In the genomic region with DNA sequence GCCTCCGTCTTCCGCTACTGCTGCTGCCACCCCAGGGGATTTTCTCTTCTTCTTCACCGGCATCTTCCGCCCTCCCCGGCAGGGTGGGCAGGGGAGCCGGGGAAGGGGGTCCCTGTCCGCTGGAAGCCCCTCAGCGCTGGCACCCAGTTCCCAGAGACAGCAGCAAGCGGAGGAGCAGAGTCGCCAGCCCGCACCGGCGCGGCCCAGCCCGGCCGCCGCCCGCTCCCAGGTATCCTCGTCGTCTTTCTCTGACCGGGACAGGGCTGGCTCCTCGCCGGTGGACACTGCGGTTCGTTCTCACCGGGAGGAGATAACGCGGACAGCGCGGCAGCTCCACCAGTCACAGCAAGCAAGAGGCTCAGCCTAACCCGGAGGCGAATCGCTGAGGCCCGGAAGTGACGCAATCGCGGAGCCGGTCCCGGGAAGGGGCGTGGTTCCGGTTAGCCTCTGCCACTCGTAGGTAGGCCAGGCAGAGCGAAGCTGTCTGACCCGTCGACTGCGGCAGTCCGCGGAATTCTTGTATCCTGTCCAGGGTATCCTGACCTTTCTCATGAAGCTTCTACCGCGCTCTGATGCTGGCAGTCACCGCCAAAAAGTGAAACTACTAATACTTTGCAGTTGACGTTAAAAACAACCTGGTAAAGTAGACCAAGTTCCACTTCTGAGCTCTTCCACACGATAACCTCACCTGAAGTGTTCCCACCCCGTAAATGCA, we compare ENCODE assay signal across 8 cellular contexts. TPM values are rescaled to one million over a fixed set of nuclear protein-coding genes. Genes with fewer than 3 reads are reported as not detected.
DNase-seq lines count a peak whose midpoint lies in the region; TF ChIP-seq lines count a peak whose summit lies in the region.

A gene (minus strand): TSS at position 351 of the 715 bp plus-strand sequence. CDS start 288 bp downstream, at position 63.

- H2AFZ ChIP-seq in neuron (ENCODE audit: low read depth, low read length) = peak within 1 kb of the TSS; percentile 88

- H3K9me3 ChIP-seq in neuron (ENCODE audit: low read length) (no peaks in the 10 kb centered on the region), subcutaneous abdominal adipose tissue (ENCODE audit: control insufficient read depth in 5 of 5, low read length in 5 of 5) (no peaks in the 10 kb centered on the region)

- H3K27me3 ChIP-seq in neuron (ENCODE audit: insufficient read depth, low read length) = no peaks in the 10 kb centered on the region
- peaks cover 0 to 11% (median 3%) of the 10 kb centered on the region in 5 donors for H3K27me3 ChIP-seq in subcutaneous abdominal adipose tissue (ENCODE audit: control insufficient read depth in 5 of 5, insufficient read depth in 4 of 5, low read length in 5 of 5)

- peaks cover 14% of the 10 kb centered on the region for H3K36me3 ChIP-seq in neuron (ENCODE audit: insufficient read depth, low read length)
- peaks cover 0 to 4% (median 0%) of the 10 kb centered on the region in 5 donors for H3K36me3 ChIP-seq in subcutaneous abdominal adipose tissue (ENCODE audit: control insufficient read depth in 5 of 5, insufficient read depth in 5 of 5, low read length in 5 of 5)

- CTCF ChIA-PET in HEK293T (lab: Yijun Ruan, JAX) = interaction anchor here (0.6 to 3.4 kb wide), 3 partner anchors 17 to 311 kb away, joined by 3 to 22 read pairs (median 3); a partner anchor contains a TSS

- peak within 1 kb of the TSS; percentile 92 for H3K27ac ChIP-seq in subcutaneous abdominal adipose tissue (ENCODE audit: low read depth, low read length)

- H3K4me3 ChIP-seq in neuron (ENCODE audit: low read length) = peak within 1 kb of the TSS; percentile 91
- peak within 1 kb of the TSS; percentile 85 to 98 (median 91) for H3K4me3 ChIP-seq in subcutaneous abdominal adipose tissue (ENCODE audit: low read depth in 1 of 5, low read length in 5 of 5)

- peak within 1 kb of the TSS; percentile 75 to 95 (median 92) for H3K9ac ChIP-seq in subcutaneous abdominal adipose tissue (ENCODE audit: low read length in 5 of 5)

- in situ Hi-C loops in SK-MEL-5 (cut with HindIII; ENCODE audit: low pct_unique_long_range_greater_than_20kb, low sequenced_read_pairs) = no loop called here

- POLR2A ChIA-PET in HEK293T (lab: Yijun Ruan, JAX) = interaction anchor here (0.6 to 3.5 kb wide), 13 partner anchors 8 to 395 kb away, joined by 3 to 115 read pairs (median 3); a partner anchor contains a TSS

- peaks cover 13% of the 10 kb centered on the region for H3K4me1 ChIP-seq in neuron (ENCODE audit: insufficient read depth, low read length)
- peaks cover 2 to 34% (median 20%) of the 10 kb centered on the region in 5 donors for H3K4me1 ChIP-seq in subcutaneous abdominal adipose tissue (ENCODE audit: control insufficient read depth in 5 of 5, insufficient read depth in 5 of 5, low read length in 5 of 5)

- DNase-seq in GF-D8 (lab: John Stamatoyannopoulos, UW) (peak; percentile 99), HEK293T (ENCODE audit: extremely low spot score) (peak; percentile 97), MV-4-11 (lab: John Stamatoyannopoulos, UW) (peak; percentile 90), SK-MEL-5 (ENCODE audit: low read depth, low spot score) (peak; percentile 91), foreskin melanocyte (peak; percentile 90)
- peak; percentile 96 for DNase-seq in activated naive CD4-positive, alpha-beta T cell treated with Interleukin-2 at 50 U/mL for 16 hours

TF ChIP-seq in HEK293T, 16 proteins besides CTCF, POLR2A, EP300 and RAD21:
- TF ChIP-seq L3MBTL2 (conservative IDR thresholded peaks at IDR 0.05) (no peak), ELF4 (IDR thresholded peaks at IDR 0.05) (0 out of 2 replicates have a peak, but pooled peaks have one; percentile 31)
- TF ChIP-seq, protein P1, sequence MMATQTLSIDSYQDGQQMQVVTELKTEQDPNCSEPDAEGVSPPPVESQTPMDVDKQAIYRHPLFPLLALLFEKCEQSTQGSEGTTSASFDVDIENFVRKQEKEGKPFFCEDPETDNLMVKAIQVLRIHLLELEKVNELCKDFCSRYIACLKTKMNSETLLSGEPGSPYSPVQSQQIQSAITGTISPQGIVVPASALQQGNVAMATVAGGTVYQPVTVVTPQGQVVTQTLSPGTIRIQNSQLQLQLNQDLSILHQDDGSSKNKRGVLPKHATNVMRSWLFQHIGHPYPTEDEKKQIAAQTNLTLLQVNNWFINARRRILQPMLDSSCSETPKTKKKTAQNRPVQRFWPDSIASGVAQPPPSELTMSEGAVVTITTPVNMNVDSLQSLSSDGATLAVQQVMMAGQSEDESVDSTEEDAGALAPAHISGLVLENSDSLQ (IDR thresholded peaks at IDR 0.05) = peak; percentile 47

RNA-seq across cellular contexts. Expression of the gene that starts here (rescaled TPM):
- 54.2 and 64.4 TPM in 2 replicates for total RNA-seq in SK-MEL-5 (2014; rRNA removed; shearing (Covaris generic))
- 63.7 and 66.3 TPM in 2 replicates for polyA plus RNA-seq in SK-MEL-5 (2015; cell fraction: cytosol; rRNA removed)
- 10.6 and 24.0 TPM in 2 replicates for polyA plus RNA-seq in SK-MEL-5 (2015; cell fraction: nucleus; rRNA removed)

Comparison
In these comparisons a context has a peak if more than half of its experiments do, and no peak if none do; other contexts are left out.
1. Peak in every context shown above with its lines: DNase-seq, H3K4me3 ChIP-seq and H3K27ac ChIP-seq.